ENCODE assay signal across 26 cellular contexts in the genomic region with DNA sequence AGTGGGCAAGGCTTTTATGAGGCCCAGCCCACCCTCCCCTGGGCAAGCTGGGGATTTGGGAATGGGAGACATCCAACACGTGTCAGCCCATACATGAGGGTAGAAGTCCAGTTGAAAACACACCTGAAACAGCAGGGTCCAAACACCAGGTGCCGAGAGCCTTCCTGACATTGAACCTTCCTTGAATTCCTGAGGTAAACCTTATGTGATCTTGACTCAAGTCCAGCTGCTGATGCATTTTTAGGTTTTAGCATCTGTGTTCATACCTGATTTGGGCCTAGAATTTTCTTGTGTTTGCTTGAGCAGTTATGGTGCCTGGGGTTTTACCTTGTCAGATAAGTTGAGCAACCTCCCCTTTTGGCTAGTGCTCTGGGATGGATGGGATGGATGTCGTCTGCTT.
A peak's percentile ranks its signal among the peaks of the same experiment; 100 is the strongest.
DNase-seq lines count a peak whose midpoint lies in the region; ATAC-seq, FAIRE-seq and TF ChIP-seq lines count a peak whose summit lies in the region.
"Had no signal": no experiment of that assay in that cellular context is flagged by ENCODE, and none has a peak within 500 bp of the region (broad histone marks: within the 10 kb centered on the region; RNA-seq: fewer than 3 reads in every experiment).

No MANE protein-coding gene starts in this region.

- no peak overlapping the region for H4K91ac ChIP-seq in H1 (replicated peaks; ENCODE audit: insufficient read length, low read length)

- no peak overlapping the region for H3K14ac ChIP-seq in H1 (ENCODE audit: insufficient read length)

- TF ChIP-seq CTCF in heart right ventricle (IDR thresholded peaks at IDR 0.05) (no peak), H1 (IDR thresholded peaks at IDR 0.05; ENCODE audit: control extremely low read depth in 1 of 3, insufficient read depth in 1 of 3, low read depth in 1 of 3, low read length in 3 of 3) (no peak), spleen (IDR thresholded peaks at IDR 0.05 in 8 of 11, conservative IDR thresholded peaks at IDR 0.05 in 3 of 11) (no peak), WERI-Rb-1 (IDR thresholded peaks at IDR 0.05; ENCODE audit: low read depth, low read length) (no peak)

- H3K36me3 ChIP-seq in heart right ventricle (no peaks in the 10 kb centered on the region), H1 (ENCODE audit: control insufficient read depth in 2 of 4, insufficient read depth in 4 of 4, low read length in 3 of 4) (no peaks in the 10 kb centered on the region), spleen (peaks cover 0 to 31% (median 0%) of the 10 kb centered on the region in 6 donors), WERI-Rb-1 (no peaks in the 10 kb centered on the region)
- H3K36me3 ChIP-seq: BE2C had no signal

- no peaks in the 10 kb centered on the region for H3K79me1 ChIP-seq in H1 (ENCODE audit: low read depth, low read length)

- no peak overlapping the region for H2AFZ ChIP-seq in H1 (ENCODE audit: low read length)

- no peak overlapping the region for H2BK5ac ChIP-seq in H1 (ENCODE audit: low read depth, low read length)

- no peaks in the 10 kb centered on the region for H3K79me2 ChIP-seq in H1 (ENCODE audit: control insufficient read depth in 1 of 2, insufficient read depth in 2 of 2, low read length in 2 of 2)

- no peak overlapping the region for H3K27ac ChIP-seq in heart right ventricle
- no peak overlapping the region for H3K27ac ChIP-seq in H1 (ENCODE audit: low read depth, low read length)
- H3K27ac ChIP-seq in spleen = no peak overlapping the region
- no peak overlapping the region for H3K27ac ChIP-seq in WERI-Rb-1

- no peak overlapping the region for H3K56ac ChIP-seq in H1 (replicated peaks; ENCODE audit: insufficient read length, low read depth, low read length)

- ATAC-seq in left ventricle myocardium superior (no peak), heart right ventricle (no peak)
- ATAC-seq: GM12878 had no signal

- no peaks in the 10 kb centered on the region for H4K20me1 ChIP-seq in H1 (replicated peaks in 1 of 2; ENCODE audit: control insufficient read depth in 1 of 2, insufficient read depth in 2 of 2, low read length in 2 of 2)
- H4K20me1 ChIP-seq: BLaER1 had no signal

- H3K27me3 ChIP-seq in heart right ventricle (no peaks in the 10 kb centered on the region), H1 (replicated peaks in 1 of 4; ENCODE audit: control insufficient read depth in 3 of 4, extremely low read depth in 1 of 4, insufficient read depth in 3 of 4, low read length in 3 of 4) (peaks cover 0 to 26% (median 15%) of the 10 kb centered on the region in 4 experiments; a peak in 6 of 7 replicates), spleen (replicated peaks in 1 of 7) (no peaks in the 10 kb centered on the region), WERI-Rb-1 (ENCODE audit: insufficient read depth, low read depth, severe bottlenecking) (no peaks in the 10 kb centered on the region)
- H3K27me3 ChIP-seq: BE2C, BLaER1 had no signal

- WGBS in heart right ventricle, 2 donors = 90 to 97% methylated on average over 3 of the region's 3 CpGs
- 89% methylated on average over 3 of the region's 3 CpGs; no CpG with 5 or more reads in 1 of the 2 experiments for WGBS in H1 (ENCODE audit: extremely low coverage in 1 of 2, insufficient coverage in 1 of 2, insufficient read length in 1 of 2, insufficient replicate concordance in 2 of 2, low coverage in 1 of 2, low lambda C conversion rate in 2 of 2, missing lambda C conversion rate in 1 of 2), 2 experiments
- 84 to 95% (median 90%) methylated on average over 3 of the region's 3 CpGs for WGBS in spleen, 5 donors

- H3K23ac ChIP-seq in H1 (ENCODE audit: insufficient read length) = no peak overlapping the region

- no peak for TF ChIP-seq RAD21 in H1 (IDR thresholded peaks at IDR 0.05 in 1 of 2, conservative IDR thresholded peaks at IDR 0.05 in 1 of 2; ENCODE audit: low read depth in 2 of 2, low read length in 2 of 2)

- no peak overlapping the region for H2BK20ac ChIP-seq in H1 (ENCODE audit: low read length)

- peaks cover 2% of the 10 kb centered on the region; the same call in 1 of the 2 replicates for H3K23me2 ChIP-seq in H1 (ENCODE audit: low read depth, low read length)

- H3K9me3 ChIP-seq in heart right ventricle = peaks cover 0 to 37% (median 8%) of the 10 kb centered on the region in 11 donors
- peaks cover 12 to 19% of the 10 kb centered on the region in 2 experiments for H3K9me3 ChIP-seq in H1 (ENCODE audit: insufficient read depth in 2 of 2, low read depth in 1 of 2, low read length in 1 of 2)
- H3K9me3 ChIP-seq in spleen = peaks cover 0 to 84% (median 46%) of the 10 kb centered on the region in 8 donors
- peaks cover 18% of the 10 kb centered on the region for H3K9me3 ChIP-seq in WERI-Rb-1 (ENCODE audit: severe bottlenecking)
- H3K9me3 ChIP-seq: BE2C had no signal

- POLR2A ChIA-PET in H1 (lab: Charles Lee; ENCODE audit: partially characterized antibody) = no interaction called here

- no peak for TF ChIP-seq POLR2A in H1 (IDR thresholded peaks at IDR 0.05; ENCODE audit: control extremely low read depth in 1 of 2, low read depth in 2 of 2, low read length in 2 of 2)
- no peak for TF ChIP-seq POLR2A in spleen (IDR thresholded peaks at IDR 0.05)

- no peak overlapping the region for H3K4ac ChIP-seq in H1 (replicated peaks; ENCODE audit: insufficient read length, low read depth, low read length)

- no peak overlapping the region for H3K18ac ChIP-seq in H1 (ENCODE audit: extremely low read depth, low read length)

- DNase-seq in left ventricle myocardium superior = peak; percentile 5
- no peak for DNase-seq in heart right ventricle
- DNase-seq in H1 (ENCODE audit: low read depth in 1 of 2, low spot score in 2 of 2) = no peak
- DNase-seq in spleen = peak; percentile 21
- DNase-seq in activated CD4-positive, alpha-beta T cell treated with anti-CD3 and anti-CD28 coated beads, Interleukin-2, amount 50 U/mL, for 1 hour = no peak
- no peak for DNase-seq in WERI-Rb-1
- DNase-seq: 8988T; ACHN; BE2C; C1 segment of cervical spinal cord; CD4-positive, alpha-beta memory T cell; CD4-positive, CD25-positive, alpha-beta regulatory T cell; CD8-positive, alpha-beta memory T cell; COR-L47; DMS 273 treated with DMSO at 0.1 percent for 48 hours; DMS153; DMS53; DMS79; DND-41; EL; GDM1 had no signal

- no peak for TF ChIP-seq EP300 in H1 (IDR thresholded peaks at IDR 0.05; ENCODE audit: borderline replicate concordance in 1 of 2, low read depth in 2 of 2, low read length in 2 of 2)

- H3K9ac ChIP-seq in H1 (replicated peaks in 1 of 4; ENCODE audit: extremely low read depth in 1 of 4, low read depth in 3 of 4, low read length in 3 of 4) = no peak overlapping the region
- H3K9ac ChIP-seq: BLaER1 had no signal

- CTCF ChIA-PET in H1 (lab: Charles Lee; ENCODE audit: partially characterized antibody) = no interaction called here

- no peak for FAIRE-seq in H1 (lab: Jason Lieb, UNC)
- FAIRE-seq: A204.1, GM12878, GM12892, GM18507 had no signal

- H3K4me3 ChIP-seq in heart right ventricle (no peak overlapping the region), H1 (ENCODE audit: extremely low read depth in 1 of 4, insufficient read depth in 2 of 4, low read depth in 3 of 4, low read length in 4 of 4) (no peak overlapping the region), spleen (no peak overlapping the region), WERI-Rb-1 (ENCODE audit: low read depth, low read length) (no peak overlapping the region)
- H3K4me3 ChIP-seq: BLaER1, GM12878 had no signal

- 0 out of 2 replicates have a peak overlapping the region, but pooled peaks have one; percentile 24 for H2AK5ac ChIP-seq in H1 (ENCODE audit: low read depth, low read length)

- H2BK15ac ChIP-seq in H1 (ENCODE audit: low read length) = no peak overlapping the region

- intact Hi-C loops in left ventricle myocardium superior (cut with micrococcal nuclease) = no loop called here
- intact Hi-C loops in heart right ventricle (cut with DNase I) = no loop called here
- intact Hi-C loops in spleen (cut with DNase I; ENCODE audit: low total_unique reads) = no loop called here

- no peak overlapping the region for H4K5ac ChIP-seq in H1 (ENCODE audit: insufficient read length, low read depth, low read length)

- no peak overlapping the region for H2BK120ac ChIP-seq in H1 (replicated peaks; ENCODE audit: low read depth, low read length)

- H2BK12ac ChIP-seq in H1 (ENCODE audit: low read depth, low read length) = no peak overlapping the region

- no peak overlapping the region for H4K8ac ChIP-seq in H1 (ENCODE audit: extremely low read depth, insufficient read depth, low read length)

- no peak overlapping the region for H3K4me2 ChIP-seq in H1 (ENCODE audit: insufficient read depth in 1 of 2, low read depth in 2 of 2, low read length in 2 of 2)
- H3K4me2 ChIP-seq: BLaER1 had no signal

- H3K4me1 ChIP-seq in heart right ventricle = peaks cover 0 to 10% (median 3%) of the 10 kb centered on the region in 9 donors
- H3K4me1 ChIP-seq in H1 (replicated peaks in 1 of 4; ENCODE audit: control insufficient read depth in 3 of 4, insufficient read depth in 4 of 4, low read length in 3 of 4) = peaks cover 0 to 4% (median 0%) of the 10 kb centered on the region in 4 experiments; a peak in 2 of 7 replicates
- peaks cover 0 to 1% (median under 1%) of the 10 kb centered on the region in 6 donors for H3K4me1 ChIP-seq in spleen
- H3K4me1 ChIP-seq: BE2C had no signal

TF ChIP-seq in H1, 55 proteins besides CTCF, POLR2A, EP300 and RAD21 (continues in another document):
- no peak for TF ChIP-seq CHD2 (IDR thresholded peaks at IDR 0.05; ENCODE audit: low read length)
- TF ChIP-seq SP1 (IDR thresholded peaks at IDR 0.05; ENCODE audit: low read depth, low read length) = no peak
- no peak for TF ChIP-seq GTF2F1 (IDR thresholded peaks at IDR 0.05; ENCODE audit: borderline replicate concordance, low read depth, low read length)
- TF ChIP-seq SIRT6 (IDR thresholded peaks at IDR 0.05; ENCODE audit: low read length) = no peak
- TF ChIP-seq HDAC6 (IDR thresholded peaks at IDR 0.05; ENCODE audit: low read depth, low read length) = no peak
- TF ChIP-seq ASH2L (IDR thresholded peaks at IDR 0.05; ENCODE audit: low read length) = no peak
- no peak for TF ChIP-seq SRF (IDR thresholded peaks at IDR 0.05; ENCODE audit: low read depth, low read length)
- TF ChIP-seq RFX5 (IDR thresholded peaks at IDR 0.05; ENCODE audit: borderline replicate concordance, low read depth, low read length) = no peak
- TF ChIP-seq BRCA1 (IDR thresholded peaks at IDR 0.05; ENCODE audit: low read depth, low read length) = no peak
- TF ChIP-seq RXRA (IDR thresholded peaks at IDR 0.05; ENCODE audit: insufficient read depth, low read depth, low read length) = no peak
- TF ChIP-seq PHF8 (conservative IDR thresholded peaks at IDR 0.05; ENCODE audit: low read depth, low read length) = no peak
- no peak for TF ChIP-seq BCL11A (IDR thresholded peaks at IDR 0.05; ENCODE audit: low read depth in 2 of 2, low read length in 2 of 2)
- TF ChIP-seq KDM1A (IDR thresholded peaks at IDR 0.05; ENCODE audit: borderline replicate concordance, low read length) = no peak
- TF ChIP-seq SIX5 (IDR thresholded peaks at IDR 0.05; ENCODE audit: low read depth, low read length) = no peak
- no peak for TF ChIP-seq KDM4A (IDR thresholded peaks at IDR 0.05; ENCODE audit: low read depth, low read length, severe bottlenecking)
- no peak for TF ChIP-seq CHD1 (IDR thresholded peaks at IDR 0.05; ENCODE audit: low read depth, low read length)
- TF ChIP-seq FOSL1 (IDR thresholded peaks at IDR 0.05; ENCODE audit: insufficient read depth, low read depth, low read length) = no peak

Comparison
In these comparisons a context has a peak if more than half of its experiments do, and no peak if none do; other contexts are left out.
1. DNase-seq: peak in left ventricle myocardium superior (single experiment) and spleen (single experiment); none in heart right ventricle (0 of 2), H1 (0 of 2), activated CD4-positive, alpha-beta T cell treated with anti-CD3 and anti-CD28 coated beads, Interleukin-2, amount 50 U/mL, for 1 hour (single experiment) and WERI-Rb-1 (single experiment).